ENCODE assay signal across 13 cellular contexts in genomic region chr11:89381094-89381493, GRCh38.
DNase-seq lines count a peak whose midpoint lies in the region; ATAC-seq lines count a peak whose summit lies in the region.
"Had no signal": no experiment of that assay in that cellular context is flagged by ENCODE, and none has a peak within 500 bp of the region (broad histone marks: within the 10 kb centered on the region; RNA-seq: fewer than 3 reads in every experiment).

No MANE protein-coding gene starts in this region.

- ATAC-seq in activated CD8-positive, alpha-beta memory T cell treated with anti-CD3 and anti-CD28 coated beads, Interleukin-2, amount 10 ng/mL, durations not matched to agents 7 days and 5 days: no peak

- H2BK5ac ChIP-seq in mesendoderm (ENCODE audit: low read length): no peak overlapping the region

- H3K79me1 ChIP-seq in mesendoderm (ENCODE audit: low read length): no peaks in the 10 kb centered on the region

- H3K4ac ChIP-seq in mesendoderm (ENCODE audit: low read depth, low read length): no peak overlapping the region

- no peak overlapping the region for H2BK120ac ChIP-seq in mesendoderm (ENCODE audit: low read depth, low read length)

- CTCF ChIA-PET in activated CD8-positive, alpha-beta memory T cell treated with anti-CD3 and anti-CD28 coated beads, Interleukin-2, amount 10 ng/mL, durations not matched to agents 7 days and 5 days (lab: Charles Lee): no interaction called here

- no peaks in the 10 kb centered on the region for H3K4me1 ChIP-seq in mesendoderm (ENCODE audit: control insufficient read depth, low read depth, low read length)

- no peaks in the 10 kb centered on the region for H3K36me3 Mint-ChIP-seq in activated CD8-positive, alpha-beta memory T cell treated with anti-CD3 and anti-CD28 coated beads, Interleukin-2, amount 10 ng/mL, durations not matched to agents 7 days and 5 days

- H3K36me3 ChIP-seq in mesendoderm (ENCODE audit: control insufficient read depth, insufficient read depth, low read length): no peaks in the 10 kb centered on the region
- H3K36me3 ChIP-seq: neutrophil had no signal

- no peaks in the 10 kb centered on the region for H3K27me3 ChIP-seq in mesendoderm (ENCODE audit: insufficient read depth, low read length, poor library complexity)
- H3K27me3 ChIP-seq: neutrophil had no signal

- no peaks in the 10 kb centered on the region for H3K79me2 ChIP-seq in mesendoderm (ENCODE audit: control insufficient read depth, insufficient read depth, low read length)

- no peak overlapping the region for H3K4me3 ChIP-seq in mesendoderm (ENCODE audit: low read length)

- H2BK15ac ChIP-seq in mesendoderm (replicated peaks; ENCODE audit: low read depth): no peak overlapping the region

- no peak overlapping the region for H3K27ac Mint-ChIP-seq in activated CD8-positive, alpha-beta memory T cell treated with anti-CD3 and anti-CD28 coated beads, Interleukin-2, amount 10 ng/mL, durations not matched to agents 7 days and 5 days

- peak overlapping the region; percentile 37 for H3K27ac ChIP-seq in mesendoderm (ENCODE audit: low read depth, low read length)
- H3K27ac ChIP-seq: neutrophil had no signal

- no peak overlapping the region for H3K4me2 ChIP-seq in mesendoderm (ENCODE audit: low read length)

- no peaks in the 10 kb centered on the region for H3K27me3 Mint-ChIP-seq in activated CD8-positive, alpha-beta memory T cell treated with anti-CD3 and anti-CD28 coated beads, Interleukin-2, amount 10 ng/mL, durations not matched to agents 7 days and 5 days

- H3K56ac ChIP-seq in mesendoderm (ENCODE audit: low read length): no peak overlapping the region

- H3K9me3 Mint-ChIP-seq in activated CD8-positive, alpha-beta memory T cell treated with anti-CD3 and anti-CD28 coated beads, Interleukin-2, amount 10 ng/mL, durations not matched to agents 7 days and 5 days (ENCODE audit: low read depth): peaks cover 5% of the 10 kb centered on the region

- no peak overlapping the region for H3K18ac ChIP-seq in mesendoderm (ENCODE audit: low read length)

- no peaks in the 10 kb centered on the region for H3K4me1 Mint-ChIP-seq in activated CD8-positive, alpha-beta memory T cell treated with anti-CD3 and anti-CD28 coated beads, Interleukin-2, amount 10 ng/mL, durations not matched to agents 7 days and 5 days

- H3K4me3 Mint-ChIP-seq in activated CD8-positive, alpha-beta memory T cell treated with anti-CD3 and anti-CD28 coated beads, Interleukin-2, amount 10 ng/mL, durations not matched to agents 7 days and 5 days: no peak overlapping the region

- DNase-seq in AG08396 (ENCODE audit: low spot score): peak; percentile 34
- peak; percentile 93 for DNase-seq in HT1080 (ENCODE audit: low read depth)
- DNase-seq in dermis blood vessel endothelial cell: peak; percentile 97
- DNase-seq in mesendoderm: peak; percentile 60
- no peak for DNase-seq in T-helper 9 cell
- no peak for DNase-seq in NCI-H1092 treated with DMSO at 0.1 percent for 48 hours (lab: John Stamatoyannopoulos, UW)
- DNase-seq in NCI-H1930 (lab: John Stamatoyannopoulos, UW): no peak
- DNase-seq in activated CD8-positive, alpha-beta memory T cell treated with anti-CD3 and anti-CD28 coated beads, Interleukin-2, amount 10 ng/mL, durations not matched to agents 7 days and 5 days: no peak
- DNase-seq: DMS153, erythroblast, MV-4-11, SIG-M5 had no signal

- no peak overlapping the region for H3K9ac ChIP-seq in mesendoderm (ENCODE audit: low read length)

- WGBS in mesendoderm (ENCODE audit: extremely low coverage, insufficient coverage, low lambda C conversion rate): no CpG with 5 or more reads among the region's 3 CpGs

- no peak overlapping the region for H4K8ac ChIP-seq in mesendoderm (ENCODE audit: low read depth, low read length)

- H2AK5ac ChIP-seq in mesendoderm (ENCODE audit: low read length): no peak overlapping the region

- H3K23ac ChIP-seq in mesendoderm (ENCODE audit: low read length): no peak overlapping the region

- H4K5ac ChIP-seq in mesendoderm (ENCODE audit: low read length): no peak overlapping the region

Comparison
In these comparisons a context has a peak if more than half of its experiments do, and no peak if none do; other contexts are left out.
1. DNase-seq: peak in AG08396 (single experiment), HT1080 (single experiment), dermis blood vessel endothelial cell (single experiment) and mesendoderm (single experiment); none in T-helper 9 cell (single experiment), NCI-H1092 treated with DMSO at 0.1 percent for 48 hours (single experiment), NCI-H1930 (0 of 2) and activated CD8-positive, alpha-beta memory T cell treated with anti-CD3 and anti-CD28 coated beads, Interleukin-2, amount 10 ng/mL, durations not matched to agents 7 days and 5 days (single experiment).